Comparison of ENCODE assay signal across 22 cellular contexts in genomic region chr1:145863272-145863671, GRCh38. TPM values are rescaled to one million over a fixed set of nuclear protein-coding genes. Genes with fewer than 3 reads are reported as not detected.
"Had no signal": no experiment of that assay in that cellular context is flagged by ENCODE, and none has a peak within 500 bp of the region (broad histone marks: within the 10 kb centered on the region; RNA-seq: fewer than 3 reads in every experiment).

No MANE protein-coding gene starts in this region.

- DNase-seq: IMR-90, Karpas-422, KG1, MM.1S, NCI-H1092 treated with DMSO at 0.1 percent for 48 hours, NCI-H1436, NCI-H187, NCI-H2029, NCI-H2081 treated with DMSO at 0.1 percent for 48 hours, NCI-H2171, NCI-H226, NCI-H446, NCI-H510A, NCI-H524 treated with DMSO at 0.1 percent for 48 hours, NCI-H69, NCI-H774, Right ventricle myocardium superior, RPMI8226, SIG-M5 had no signal

- ATAC-seq: HepG2 had no signal

- H3K9me3 ChIP-seq: SJSA1 had no signal

- H3K27ac ChIP-seq: SJSA1, SK-N-MC had no signal

- H3K4me3 ChIP-seq: SJSA1, SK-N-MC had no signal

- H3K36me3 ChIP-seq: SJSA1 had no signal

RNA-seq across cellular contexts. Expression of gene ANKRD35, which starts 22.4 kb away (rescaled TPM):
- total RNA-seq: SJSA1 had no signal
- polyA plus RNA-seq: HepG2 had no signal
